ENCODE assay signal across 2 cellular contexts in the genomic region with DNA sequence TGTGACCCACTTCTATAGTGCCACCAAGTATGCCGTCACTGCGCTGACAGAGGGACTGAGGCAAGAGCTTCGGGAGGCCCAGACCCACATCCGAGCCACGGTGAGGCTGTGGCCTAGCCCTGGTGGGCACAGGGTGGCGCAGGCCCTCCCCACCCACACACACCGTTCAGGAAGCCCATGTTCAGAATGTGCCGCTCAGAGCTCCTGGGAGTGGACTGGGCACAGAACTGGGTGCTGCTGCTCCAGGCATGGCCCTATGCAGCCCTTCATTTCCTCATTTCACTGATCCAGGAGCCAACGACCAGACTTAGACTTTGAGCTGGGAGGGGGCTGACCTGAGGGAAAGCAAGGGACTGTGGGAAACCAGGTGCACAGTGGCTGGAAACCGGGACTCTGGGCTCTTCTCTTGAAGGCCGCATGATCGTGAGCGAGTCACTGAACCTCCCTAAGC.
TF ChIP-seq lines count a peak whose summit lies in the region.

No MANE protein-coding gene starts in this region.

TF ChIP-seq in HepG2, 621 proteins besides CTCF, POLR2A, EP300 and RAD21:
- TF ChIP-seq KDM1A (CRISPR knock-in tag; IDR thresholded peaks at IDR 0.05): no peak
- no peak for TF ChIP-seq ZBTB44 (CRISPR knock-in tag; IDR thresholded peaks at IDR 0.05)
- 0 out of 2 replicates have a peak, but pooled peaks have one; percentile 4 for TF ChIP-seq TAF1 (CRISPR knock-in tag; IDR thresholded peaks at IDR 0.05)
- peak; percentile 46; the same call in 1 of the 2 replicates for TF ChIP-seq ZBTB38 (CRISPR knock-in tag; IDR thresholded peaks at IDR 0.05)
- TF ChIP-seq, protein P1, sequence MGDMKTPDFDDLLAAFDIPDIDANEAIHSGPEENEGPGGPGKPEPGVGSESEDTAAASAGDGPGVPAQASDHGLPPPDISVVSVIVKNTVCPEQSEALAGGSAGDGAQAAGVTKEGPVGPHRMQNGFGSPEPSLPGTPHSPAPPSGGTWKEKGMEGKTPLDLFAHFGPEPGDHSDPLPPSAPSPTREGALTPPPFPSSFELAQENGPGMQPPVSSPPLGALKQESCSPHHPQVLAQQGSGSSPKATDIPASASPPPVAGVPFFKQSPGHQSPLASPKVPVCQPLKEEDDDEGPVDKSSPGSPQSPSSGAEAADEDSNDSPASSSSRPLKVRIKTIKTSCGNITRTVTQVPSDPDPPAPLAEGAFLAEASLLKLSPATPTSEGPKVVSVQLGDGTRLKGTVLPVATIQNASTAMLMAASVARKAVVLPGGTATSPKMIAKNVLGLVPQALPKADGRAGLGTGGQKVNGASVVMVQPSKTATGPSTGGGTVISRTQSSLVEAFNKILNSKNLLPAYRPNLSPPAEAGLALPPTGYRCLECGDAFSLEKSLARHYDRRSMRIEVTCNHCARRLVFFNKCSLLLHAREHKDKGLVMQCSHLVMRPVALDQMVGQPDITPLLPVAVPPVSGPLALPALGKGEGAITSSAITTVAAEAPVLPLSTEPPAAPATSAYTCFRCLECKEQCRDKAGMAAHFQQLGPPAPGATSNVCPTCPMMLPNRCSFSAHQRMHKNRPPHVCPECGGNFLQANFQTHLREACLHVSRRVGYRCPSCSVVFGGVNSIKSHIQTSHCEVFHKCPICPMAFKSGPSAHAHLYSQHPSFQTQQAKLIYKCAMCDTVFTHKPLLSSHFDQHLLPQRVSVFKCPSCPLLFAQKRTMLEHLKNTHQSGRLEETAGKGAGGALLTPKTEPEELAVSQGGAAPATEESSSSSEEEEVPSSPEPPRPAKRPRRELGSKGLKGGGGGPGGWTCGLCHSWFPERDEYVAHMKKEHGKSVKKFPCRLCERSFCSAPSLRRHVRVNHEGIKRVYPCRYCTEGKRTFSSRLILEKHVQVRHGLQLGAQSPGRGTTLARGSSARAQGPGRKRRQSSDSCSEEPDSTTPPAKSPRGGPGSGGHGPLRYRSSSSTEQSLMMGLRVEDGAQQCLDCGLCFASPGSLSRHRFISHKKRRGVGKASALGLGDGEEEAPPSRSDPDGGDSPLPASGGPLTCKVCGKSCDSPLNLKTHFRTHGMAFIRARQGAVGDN (CRISPR knock-in tag; IDR thresholded peaks at IDR 0.05): peak; percentile 72
TF ChIP-seq in HepG2: peak in this region for 3.

TF ChIP-seq in GM23338, 12 proteins besides CTCF, POLR2A, EP300 and RAD21:
- TF ChIP-seq NANOG (IDR thresholded peaks at IDR 0.05; ENCODE audit: borderline replicate concordance) (no peak), EZH2 (IDR thresholded peaks at IDR 0.05; ENCODE audit: low read depth, unreplicated experiment) (no peak), JUNB (IDR thresholded peaks at IDR 0.05; ENCODE audit: unreplicated experiment) (no peak), STAT1 (IDR thresholded peaks at IDR 0.05; ENCODE audit: unreplicated experiment) (no peak), CREB1 (CRISPR knock-in tag; IDR thresholded peaks at IDR 0.05; ENCODE audit: low read depth) (no peak)
